In the genomic region with DNA sequence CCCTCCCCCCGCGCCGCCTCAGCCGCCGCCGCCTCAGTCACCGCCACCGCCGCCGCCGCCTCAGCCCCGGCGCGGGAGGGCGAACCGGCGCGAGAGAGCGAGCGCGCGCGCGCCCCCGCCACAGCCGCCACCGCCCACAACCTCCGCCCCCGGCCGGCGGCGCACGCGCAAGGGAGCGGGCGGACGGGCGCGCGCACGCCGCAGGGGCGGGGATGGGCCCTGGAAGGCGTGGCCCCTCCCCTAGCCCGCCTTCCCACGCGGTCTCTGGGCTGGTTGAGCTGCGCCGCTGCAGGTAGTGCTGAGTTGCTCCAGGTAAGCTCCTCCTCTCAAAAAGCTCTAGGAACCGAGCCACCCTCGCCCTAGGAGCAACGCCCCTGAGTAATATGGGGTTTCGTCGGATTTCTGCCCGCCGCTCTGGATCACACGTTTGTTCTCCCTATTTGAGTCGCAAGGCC, we compare ENCODE assay signal across 8 cellular contexts. TPM values are rescaled to one million over a fixed set of nuclear protein-coding genes. Genes with fewer than 3 reads are reported as not detected.
DNase-seq lines count a peak whose midpoint lies in the region; ATAC-seq, FAIRE-seq and TF ChIP-seq lines count a peak whose summit lies in the region.

A gene (minus strand): TSS at position 96 of the 455 bp plus-strand sequence.

- peaks cover 5% of the 10 kb centered on the region for H3K79me2 ChIP-seq in fibroblast of lung (ENCODE audit: control insufficient read depth, insufficient read depth, low read length)

- H3K27me3 ChIP-seq in fibroblast of lung (ENCODE audit: control insufficient read depth, insufficient read depth, low read length): no peaks in the 10 kb centered on the region
- H3K27me3 ChIP-seq in naive thymus-derived CD4-positive, alpha-beta T cell (ENCODE audit: control insufficient read depth in 2 of 2, insufficient read depth in 2 of 2, low read length in 2 of 2): no peaks in the 10 kb centered on the region

- ATAC-seq in GM21619 (IDR thresholded peaks at IDR 0.05; ENCODE audit: unreplicated experiment): peak; percentile 81
- peak; percentile 97 for ATAC-seq in naive thymus-derived CD4-positive, alpha-beta T cell
- ATAC-seq in stimulated activated memory B cell treated with anti-CD40 and anti-IgM and Interleukin-4, amounts not matched to agents 10 μg/mL and 1 μg/mL and 100 μg/mL, for 72 hours: peak; percentile 97

- H3K4me2 ChIP-seq in fibroblast of lung (ENCODE audit: extremely low read depth, insufficient read depth, low read length): peak within 1 kb of the TSS; percentile 96

- FAIRE-seq in RCC 7860 (lab: Jason Lieb, UNC): no peak

- in situ Hi-C loops in KBM-7 (cut with MboI; ENCODE audit: low pct_unique_long_range_greater_than_20kb, low sequenced_read_pairs): no loop called here

- no peaks in the 10 kb centered on the region for H3K9me3 Mint-ChIP-seq in activated T-helper 1 cell treated with anti-CD3 and anti-CD28 coated beads, Interleukin-12 subunit alpha, Interleukin-12 subunit beta, Interleukin-2, Interleukin-4 antibody, amounts not matched to agents 30 ng/mL and 10 ng/mL and 1 ng/mL, durations not matched to agents 14 hours and 24 hours and 36 hours
- no peaks in the 10 kb centered on the region for H3K9me3 Mint-ChIP-seq in naive thymus-derived CD4-positive, alpha-beta T cell
- H3K9me3 Mint-ChIP-seq in stimulated activated memory B cell treated with anti-CD40 and anti-IgM and Interleukin-4, amounts not matched to agents 10 μg/mL and 1 μg/mL and 100 μg/mL, for 72 hours: no peaks in the 10 kb centered on the region

- peak within 1 kb of the TSS; percentile 74 for H3K27ac ChIP-seq in fibroblast of lung (ENCODE audit: insufficient read depth, low read length)
- H3K27ac ChIP-seq in naive thymus-derived CD4-positive, alpha-beta T cell (ENCODE audit: low read depth, low read length): peak within 1 kb of the TSS; percentile 94

- H3K36me3 ChIP-seq in fibroblast of lung (ENCODE audit: control insufficient read depth, insufficient read depth, low read length): no peaks in the 10 kb centered on the region
- H3K36me3 ChIP-seq in naive thymus-derived CD4-positive, alpha-beta T cell (ENCODE audit: control insufficient read depth in 2 of 3, insufficient read depth in 3 of 3, low read length in 3 of 3): peaks cover 0 to 4% (median 0%) of the 10 kb centered on the region in 3 experiments

- H2AFZ ChIP-seq in fibroblast of lung (ENCODE audit: low read length): peak within 1 kb of the TSS; percentile 99

- H3K4me1 Mint-ChIP-seq in activated T-helper 1 cell treated with anti-CD3 and anti-CD28 coated beads, Interleukin-12 subunit alpha, Interleukin-12 subunit beta, Interleukin-2, Interleukin-4 antibody, amounts not matched to agents 30 ng/mL and 10 ng/mL and 1 ng/mL, durations not matched to agents 14 hours and 24 hours and 36 hours (ENCODE audit: low read depth): peaks cover 47% of the 10 kb centered on the region
- H3K4me1 Mint-ChIP-seq in naive thymus-derived CD4-positive, alpha-beta T cell: peaks cover 32 to 50% (median 46%) of the 10 kb centered on the region in 7 donors
- H3K4me1 Mint-ChIP-seq in stimulated activated memory B cell treated with anti-CD40 and anti-IgM and Interleukin-4, amounts not matched to agents 10 μg/mL and 1 μg/mL and 100 μg/mL, for 72 hours: peaks cover 46% of the 10 kb centered on the region

- intact Hi-C loops in activated T-helper 1 cell treated with anti-CD3 and anti-CD28 coated beads, Interleukin-12 subunit alpha, Interleukin-12 subunit beta, Interleukin-2, Interleukin-4 antibody, amounts not matched to agents 30 ng/mL and 10 ng/mL and 1 ng/mL, durations not matched to agents 14 hours and 24 hours and 36 hours (cut with micrococcal nuclease): loop anchor here (1.0 to 10.0 kb wide), 9 partner anchors 41 to 1841 kb away; a partner anchor contains a TSS
- intact Hi-C loops in naive thymus-derived CD4-positive, alpha-beta T cell (cut with micrococcal nuclease): loop anchor here (1.0 to 10.0 kb wide), 16 partner anchors 41 to 1741 kb away; a partner anchor contains a TSS

- H3K36me3 Mint-ChIP-seq in activated T-helper 1 cell treated with anti-CD3 and anti-CD28 coated beads, Interleukin-12 subunit alpha, Interleukin-12 subunit beta, Interleukin-2, Interleukin-4 antibody, amounts not matched to agents 30 ng/mL and 10 ng/mL and 1 ng/mL, durations not matched to agents 14 hours and 24 hours and 36 hours (ENCODE audit: low read depth): no peaks in the 10 kb centered on the region
- H3K36me3 Mint-ChIP-seq in naive thymus-derived CD4-positive, alpha-beta T cell: peaks cover 0 to 7% (median 2%) of the 10 kb centered on the region in 5 donors
- H3K36me3 Mint-ChIP-seq in stimulated activated memory B cell treated with anti-CD40 and anti-IgM and Interleukin-4, amounts not matched to agents 10 μg/mL and 1 μg/mL and 100 μg/mL, for 72 hours: no peaks in the 10 kb centered on the region

- H3K4me3 Mint-ChIP-seq in activated T-helper 1 cell treated with anti-CD3 and anti-CD28 coated beads, Interleukin-12 subunit alpha, Interleukin-12 subunit beta, Interleukin-2, Interleukin-4 antibody, amounts not matched to agents 30 ng/mL and 10 ng/mL and 1 ng/mL, durations not matched to agents 14 hours and 24 hours and 36 hours: peak within 1 kb of the TSS; percentile 91
- peak within 1 kb of the TSS; percentile 85 to 95 (median 94) for H3K4me3 Mint-ChIP-seq in naive thymus-derived CD4-positive, alpha-beta T cell
- peak within 1 kb of the TSS; percentile 86 for H3K4me3 Mint-ChIP-seq in stimulated activated memory B cell treated with anti-CD40 and anti-IgM and Interleukin-4, amounts not matched to agents 10 μg/mL and 1 μg/mL and 100 μg/mL, for 72 hours

- H3K27ac Mint-ChIP-seq in activated T-helper 1 cell treated with anti-CD3 and anti-CD28 coated beads, Interleukin-12 subunit alpha, Interleukin-12 subunit beta, Interleukin-2, Interleukin-4 antibody, amounts not matched to agents 30 ng/mL and 10 ng/mL and 1 ng/mL, durations not matched to agents 14 hours and 24 hours and 36 hours: peak within 1 kb of the TSS; percentile 89
- H3K27ac Mint-ChIP-seq in naive thymus-derived CD4-positive, alpha-beta T cell: peak within 1 kb of the TSS; percentile 77 to 97 (median 92)
- H3K27ac Mint-ChIP-seq in stimulated activated memory B cell treated with anti-CD40 and anti-IgM and Interleukin-4, amounts not matched to agents 10 μg/mL and 1 μg/mL and 100 μg/mL, for 72 hours: peak within 1 kb of the TSS; percentile 92

- H3K4me1 ChIP-seq in fibroblast of lung (ENCODE audit: control insufficient read depth, extremely low read depth, insufficient read depth, low read length): peaks cover 7% of the 10 kb centered on the region
- H3K4me1 ChIP-seq in naive thymus-derived CD4-positive, alpha-beta T cell (ENCODE audit: control insufficient read depth in 2 of 2, insufficient read depth in 2 of 2, low read length in 2 of 2): peaks cover 18 to 32% of the 10 kb centered on the region in 2 donors

- no peak for TF ChIP-seq CTCF in fibroblast of lung (conservative IDR thresholded peaks at IDR 0.05 in 1 of 2, IDR thresholded peaks at IDR 0.05 in 1 of 2; ENCODE audit: low read depth in 1 of 2, low read length in 2 of 2)

- H3K9ac ChIP-seq in fibroblast of lung (ENCODE audit: insufficient read depth, low read length): peak within 1 kb of the TSS; percentile 75

- H3K9me3 ChIP-seq in fibroblast of lung (ENCODE audit: control insufficient read depth, insufficient read depth, low read depth, low read length): no peaks in the 10 kb centered on the region
- H3K9me3 ChIP-seq in naive thymus-derived CD4-positive, alpha-beta T cell (ENCODE audit: control insufficient read depth in 2 of 3, low read length in 3 of 3): no peaks in the 10 kb centered on the region

- H4K20me1 ChIP-seq in fibroblast of lung (ENCODE audit: control insufficient read depth, extremely low read depth, insufficient read depth, low read length): peaks cover 2% of the 10 kb centered on the region

- CTCF ChIA-PET in naive thymus-derived CD4-positive, alpha-beta T cell (lab: Charles Lee): interaction anchor here (1.3 kb wide), 1 partner anchor 266 kb away, joined by 4 read pairs; no protein-coding TSS in a partner anchor

- POLR2A ChIA-PET in naive thymus-derived CD4-positive, alpha-beta T cell (lab: Charles Lee): interaction anchor here (0.6 to 1.3 kb wide), 4 partner anchors 266 to 454 kb away, joined by 3 to 7 read pairs (median 4); a partner anchor contains a TSS

- H3K4me3 ChIP-seq in fibroblast of lung (replicated peaks in 1 of 4; ENCODE audit: control extremely low read depth in 1 of 4, insufficient read depth in 1 of 4, low read depth in 3 of 4, low read length in 4 of 4): peak within 1 kb of the TSS; percentile 80 to 94 (median 88)
- H3K4me3 ChIP-seq in naive thymus-derived CD4-positive, alpha-beta T cell (ENCODE audit: low read length): peak within 1 kb of the TSS; percentile 80

- no peaks in the 10 kb centered on the region for H3K27me3 Mint-ChIP-seq in activated T-helper 1 cell treated with anti-CD3 and anti-CD28 coated beads, Interleukin-12 subunit alpha, Interleukin-12 subunit beta, Interleukin-2, Interleukin-4 antibody, amounts not matched to agents 30 ng/mL and 10 ng/mL and 1 ng/mL, durations not matched to agents 14 hours and 24 hours and 36 hours (ENCODE audit: insufficient read depth)
- H3K27me3 Mint-ChIP-seq in naive thymus-derived CD4-positive, alpha-beta T cell: peaks cover 0 to 3% (median 0%) of the 10 kb centered on the region in 5 donors
- H3K27me3 Mint-ChIP-seq in stimulated activated memory B cell treated with anti-CD40 and anti-IgM and Interleukin-4, amounts not matched to agents 10 μg/mL and 1 μg/mL and 100 μg/mL, for 72 hours: no peaks in the 10 kb centered on the region

- DNase-seq in DMS153 treated with DMSO at 0.1 percent for 48 hours (lab: John Stamatoyannopoulos, UW; ENCODE audit: unreplicated experiment) (peak; percentile 83), KBM-7 (peak; percentile 88), RCC 7860 (ENCODE audit: low spot score) (peak; percentile 69), fibroblast of lung (ENCODE audit: low read depth in 2 of 2) (peak; percentile 70 to 73)
- peak; percentile 83 for DNase-seq in activated T-helper 1 cell treated with anti-CD3 and anti-CD28 coated beads, Interleukin-12 subunit alpha, Interleukin-12 subunit beta, Interleukin-2, Interleukin-4 antibody, amounts not matched to agents 30 ng/mL and 10 ng/mL and 1 ng/mL, durations not matched to agents 14 hours and 24 hours and 36 hours (ENCODE audit: low spot score)
- peak; percentile 89 to 95 (median 93) for DNase-seq in naive thymus-derived CD4-positive, alpha-beta T cell

RNA-seq across cellular contexts. Expression of the gene that starts here (rescaled TPM):
- 17.1 and 22.4 TPM in 2 replicates for total RNA-seq in activated T-helper 1 cell treated with anti-CD3 and anti-CD28 coated beads, Interleukin-12 subunit alpha, Interleukin-12 subunit beta, Interleukin-2, Interleukin-4 antibody, amounts not matched to agents 30 ng/mL and 10 ng/mL and 1 ng/mL, durations not matched to agents 14 hours and 24 hours and 36 hours
- 14.6 and 16.8 TPM in 2 replicates for total RNA-seq in fibroblast of lung
- polyA plus RNA-seq in fibroblast of lung: 12.7 and 16.2 TPM in 2 replicates
- polyA plus RNA-seq in fibroblast of lung (2012): 7.1 and 12.2 TPM in 2 replicates
- polyA minus RNA-seq in fibroblast of lung (ENCODE audit: low replicate concordance): 7.0 and 16.1 TPM in 2 replicates
- total RNA-seq in naive thymus-derived CD4-positive, alpha-beta T cell: 10 to 100 TPM; 20.5 to 39.4 (median 36.5) TPM
- polyA plus RNA-seq in naive thymus-derived CD4-positive, alpha-beta T cell: 1 to 10 TPM; 2.6 to 6.5 TPM

Comparison
In these comparisons a context has a peak if more than half of its experiments do, and no peak if none do; other contexts are left out.
1. Peak in every context shown above with its lines: DNase-seq, ATAC-seq, H3K4me3 ChIP-seq and H3K27ac ChIP-seq.